ENCODE assay signal across 8 cellular contexts in genomic region chr1:40861227-40862003, GRCh38. TPM values are rescaled to one million over a fixed set of nuclear protein-coding genes. Genes with fewer than 3 reads are reported as not detected.
A peak's percentile ranks its signal among the peaks of the same experiment; 100 is the strongest.
DNase-seq lines count a peak whose midpoint lies in the region; ATAC-seq and TF ChIP-seq lines count a peak whose summit lies in the region.

No MANE protein-coding gene starts in this region.

- peak overlapping the region; percentile 87 for H3K27ac Mint-ChIP-seq in activated naive CD8-positive, alpha-beta T cell treated with anti-CD3 and anti-CD28 coated beads, Interleukin-2, amount 10 ng/mL, durations not matched to agents 7 days and 5 days

- H3K4me1 ChIP-seq in right cardiac atrium (ENCODE audit: control insufficient read depth, insufficient read depth, low read length), result peaks cover 7% of the 10 kb centered on the region
- peaks cover 0 to 48% (median 39%) of the 10 kb centered on the region in 4 donors for H3K4me1 ChIP-seq in sigmoid colon

- TF ChIP-seq POLR2A in sigmoid colon (IDR thresholded peaks at IDR 0.05), result no peak

- DNase-seq in DMS53 (lab: John Stamatoyannopoulos, UW) (peak; percentile 70), DMS53 treated with DMSO at 0.1 percent for 48 hours (lab: John Stamatoyannopoulos, UW; ENCODE audit: unreplicated experiment) (no peak), NCI-H1105 treated with DMSO at 0.1 percent for 48 hours (lab: John Stamatoyannopoulos, UW) (peak; percentile 28), right cardiac atrium (peak; percentile 59 to 85 (median 81)), sigmoid colon (peak; percentile 76), iPS-NIHi7 (ENCODE audit: extremely low spot score) (no peak)
- DNase-seq in activated naive CD8-positive, alpha-beta T cell treated with anti-CD3 and anti-CD28 coated beads, Interleukin-2, amount 10 ng/mL, durations not matched to agents 7 days and 5 days, result peak; percentile 67

- H3K27me3 ChIP-seq in right cardiac atrium (ENCODE audit: control insufficient read depth, insufficient read depth) (no peaks in the 10 kb centered on the region), sigmoid colon (no peaks in the 10 kb centered on the region)

- H3K9me3 ChIP-seq in right cardiac atrium (ENCODE audit: control insufficient read depth, low read length), result no peaks in the 10 kb centered on the region
- H3K9me3 ChIP-seq in sigmoid colon, result no peaks in the 10 kb centered on the region

- H3K4me3 ChIP-seq in right cardiac atrium (ENCODE audit: low read length) (peak overlapping the region; percentile 71), sigmoid colon (peak overlapping the region; percentile 48 to 90 (median 82))

- WGBS in right cardiac atrium, result under 1% methylated on average over 98 of the region's 98 CpGs
- 3% methylated on average over 98 of the region's 98 CpGs for WGBS in sigmoid colon, 2 donors

- TF ChIP-seq EP300 in sigmoid colon (IDR thresholded peaks at IDR 0.05), result no peak

- H3K4me3 Mint-ChIP-seq in activated naive CD8-positive, alpha-beta T cell treated with anti-CD3 and anti-CD28 coated beads, Interleukin-2, amount 10 ng/mL, durations not matched to agents 7 days and 5 days, result peak overlapping the region; percentile 73

- no peak for TF ChIP-seq CTCF in sigmoid colon (IDR thresholded peaks at IDR 0.05)

- H3K4me1 Mint-ChIP-seq in activated naive CD8-positive, alpha-beta T cell treated with anti-CD3 and anti-CD28 coated beads, Interleukin-2, amount 10 ng/mL, durations not matched to agents 7 days and 5 days, result peaks cover 19% of the 10 kb centered on the region

- peaks cover 29% of the 10 kb centered on the region for H3K27me3 Mint-ChIP-seq in activated naive CD8-positive, alpha-beta T cell treated with anti-CD3 and anti-CD28 coated beads, Interleukin-2, amount 10 ng/mL, durations not matched to agents 7 days and 5 days

- intact Hi-C loops in right cardiac atrium (cut with DNase I) (no loop called here), sigmoid colon (cut with DNase I) (loop anchor here (10.0 kb wide), 2 partner anchors 243 to 383 kb away; partner anchors contain the start of gene SCMH1)

- POLR2A ChIA-PET in activated naive CD8-positive, alpha-beta T cell treated with anti-CD3 and anti-CD28 coated beads, Interleukin-2, amount 10 ng/mL, durations not matched to agents 7 days and 5 days (lab: Charles Lee), result interaction anchor here (0.7 to 3.1 kb wide), 12 partner anchors 15 to 328 kb away, joined by 3 to 43 read pairs (median 6); partner anchors contain the start of genes CTPS1 and NFYC

- ATAC-seq in activated naive CD8-positive, alpha-beta T cell treated with anti-CD3 and anti-CD28 coated beads, Interleukin-2, amount 10 ng/mL, durations not matched to agents 7 days and 5 days (ENCODE audit: low read depth), result no peak
- ATAC-seq in right cardiac atrium, result peak; percentile 6 to 15
- no peak for ATAC-seq in GM19023 (IDR thresholded peaks at IDR 0.05; ENCODE audit: unreplicated experiment)

- no peaks in the 10 kb centered on the region for H3K36me3 ChIP-seq in sigmoid colon

- H3K27ac ChIP-seq in right cardiac atrium (ENCODE audit: low read length) (peak overlapping the region; percentile 65), sigmoid colon (peak overlapping the region; percentile 85 to 98 (median 90))

- H3K36me3 Mint-ChIP-seq in activated naive CD8-positive, alpha-beta T cell treated with anti-CD3 and anti-CD28 coated beads, Interleukin-2, amount 10 ng/mL, durations not matched to agents 7 days and 5 days, result no peaks in the 10 kb centered on the region

- H3K9me3 Mint-ChIP-seq in activated naive CD8-positive, alpha-beta T cell treated with anti-CD3 and anti-CD28 coated beads, Interleukin-2, amount 10 ng/mL, durations not matched to agents 7 days and 5 days, result no peaks in the 10 kb centered on the region

RNA-seq across cellular contexts. Expression of gene CITED4, which starts 0.7 kb away (rescaled TPM):
- 10 to 100 TPM; 13.1 to 15.0 TPM for total RNA-seq in activated naive CD8-positive, alpha-beta T cell treated with anti-CD3 and anti-CD28 coated beads, Interleukin-2, amount 10 ng/mL, durations not matched to agents 7 days and 5 days
- 10 to 100 TPM; 19.9 to 44.5 (median 38.2) TPM for total RNA-seq in right cardiac atrium
- polyA plus RNA-seq in right cardiac atrium, result 13.7 TPM
- 10 to 100 TPM; 22.7 to 59.8 (median 36.9) TPM for total RNA-seq in sigmoid colon
- polyA plus RNA-seq in sigmoid colon, result 1 to 10 TPM in 1 of 3 donors, not detected in 2; 3.0 TPM

Comparison
In these comparisons a context has a peak if more than half of its experiments do, and no peak if none do; other contexts are left out.
1. DNase-seq: peak in DMS53 (single experiment), NCI-H1105 treated with DMSO at 0.1 percent for 48 hours (single experiment), activated naive CD8-positive, alpha-beta T cell treated with anti-CD3 and anti-CD28 coated beads, Interleukin-2, amount 10 ng/mL, durations not matched to agents 7 days and 5 days (single experiment), right cardiac atrium (3 of 3) and sigmoid colon (single experiment); none in DMS53 treated with DMSO at 0.1 percent for 48 hours (single experiment) and iPS-NIHi7 (single experiment).
2. ATAC-seq: peak in right cardiac atrium (2 of 2); none in activated naive CD8-positive, alpha-beta T cell treated with anti-CD3 and anti-CD28 coated beads, Interleukin-2, amount 10 ng/mL, durations not matched to agents 7 days and 5 days (single experiment) and GM19023 (single experiment).